In the genomic region with DNA sequence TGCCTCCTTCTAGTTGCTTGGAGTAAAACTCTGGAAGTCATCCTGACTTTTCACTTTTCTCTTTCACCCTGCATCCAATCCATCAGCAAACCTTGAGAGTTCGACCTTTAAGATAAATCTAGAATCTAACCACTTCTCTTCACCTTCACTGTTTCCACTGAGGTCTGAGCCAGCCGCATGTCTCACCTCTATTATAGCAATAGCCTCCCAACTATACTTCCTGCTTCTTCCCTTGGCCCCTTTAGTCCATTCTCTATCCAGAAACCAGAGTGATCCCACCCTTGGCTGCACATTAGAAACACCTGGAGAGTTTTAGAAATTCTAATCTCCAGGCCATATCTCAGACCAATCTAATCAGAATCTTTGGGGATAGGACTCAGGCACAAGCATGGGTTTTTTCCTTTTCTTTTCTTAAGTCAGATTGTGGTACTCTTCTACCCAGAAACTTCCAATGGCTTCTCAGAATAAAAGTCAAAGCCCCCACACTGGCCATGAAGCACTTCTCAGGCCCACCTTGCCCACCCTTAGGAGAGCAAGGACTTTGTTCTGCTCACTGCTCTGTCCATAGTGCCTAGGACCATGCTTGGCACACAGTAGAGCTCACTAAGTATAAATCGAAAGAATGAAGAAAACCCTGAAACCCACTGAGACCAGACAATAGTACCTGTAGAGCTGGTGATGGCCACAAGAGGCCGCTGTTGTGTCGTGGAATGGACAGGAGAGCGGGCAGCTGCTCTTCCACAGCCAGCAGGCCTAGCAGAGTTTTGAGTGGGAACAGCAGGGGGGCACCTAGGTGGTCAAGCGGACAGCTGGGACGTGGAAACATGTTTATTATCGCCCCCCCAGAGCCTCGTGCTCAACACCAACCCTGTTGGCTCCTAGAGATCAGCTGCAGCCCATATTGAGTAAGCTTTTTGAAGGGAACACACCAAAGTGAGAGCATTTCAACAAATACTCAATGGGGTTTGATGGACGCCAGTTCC, we compare ENCODE assay signal across 8 cellular contexts. TPM values are rescaled to one million over a fixed set of nuclear protein-coding genes. Genes with fewer than 3 reads are reported as not detected.
DNase-seq lines count a peak whose midpoint lies in the region; ATAC-seq and TF ChIP-seq lines count a peak whose summit lies in the region.

No MANE protein-coding gene starts in this region.

- ATAC-seq in HG02610 (IDR thresholded peaks at IDR 0.05; ENCODE audit: unreplicated experiment), result peak; percentile 91
- peak; percentile 90 for ATAC-seq in left ventricle myocardium superior
- ATAC-seq in sciatic nerve, result peak; percentile 97

- TF ChIP-seq POLR2A in NB4 (IDR thresholded peaks at IDR 0.05; ENCODE audit: extremely low read depth, insufficient read length), result no peak

- peak; percentile 72 for DNase-seq in GM13977 (ENCODE audit: low spot score)
- peak; percentile 77 for DNase-seq in NB4 (ENCODE audit: low read depth)
- DNase-seq in T-helper 1 cell, result peak; percentile 52 to 85 (median 67)
- DNase-seq in amniotic epithelial cell (ENCODE audit: low read depth), result peak; percentile 54
- peak; percentile 88 for DNase-seq in left ventricle myocardium superior
- DNase-seq in sciatic nerve (ENCODE audit: low spot score), result peak; percentile 93
- no peak for DNase-seq in cortex of kidney (lab: John Stamatoyannopoulos, UW)

- H3K4me3 ChIP-seq in NB4 (ENCODE audit: low read depth, low read length), result no peak overlapping the region

- in situ Hi-C loops in GM13977 (cut with MboI; ENCODE audit: low pct_unique_long_range_greater_than_20kb, low sequenced_read_pairs, unreplicated experiment), result no loop called here

- TF ChIP-seq CTCF in GM13977 (IDR thresholded peaks at IDR 0.05; ENCODE audit: extremely low read depth, insufficient read depth, missing control alignments) (peak; percentile 93), NB4 (IDR thresholded peaks at IDR 0.05; ENCODE audit: low read depth, low read length) (peak; percentile 80)

- intact Hi-C loops in left ventricle myocardium superior (cut with micrococcal nuclease), result loop anchor here (5.0 kb wide), 2 partner anchors 110 to 335 kb away; no protein-coding TSS in a partner anchor
- intact Hi-C loops in sciatic nerve (cut with DNase I), result loop anchor here (5.0 to 10.0 kb wide), 2 partner anchors 113 to 330 kb away; no protein-coding TSS in a partner anchor

RNA-seq across cellular contexts. Expression of a gene that starts 33.3 kb away (rescaled TPM):
- 26.7 TPM for total RNA-seq in left ventricle myocardium superior
- 41.3 TPM for total RNA-seq in sciatic nerve

RNA-seq across cellular contexts. Expression of a gene that starts 33.4 kb away (rescaled TPM):
- 36.3 TPM for total RNA-seq in left ventricle myocardium superior
- 46.5 TPM for total RNA-seq in sciatic nerve
